ENCODE assay signal across 8 cellular contexts in genomic region chr19:1863638-1864479, GRCh38. TPM values are rescaled to one million over a fixed set of nuclear protein-coding genes. Genes with fewer than 3 reads are reported as not detected.
DNase-seq lines count a peak whose midpoint lies in the region; ATAC-seq and TF ChIP-seq lines count a peak whose summit lies in the region.

No MANE protein-coding gene starts in this region.

- H3K4me1 ChIP-seq in ectodermal cell (ENCODE audit: control insufficient read depth, insufficient read depth, low read length), result peaks cover 37% of the 10 kb centered on the region

- 0% methylated on average over 115 of the region's 115 CpGs for WGBS in ectodermal cell, 2 experiments

- H3K27me3 Mint-ChIP-seq in CD14-positive monocyte (ENCODE audit: low read depth in 3 of 3) (peaks cover 0 to 4% (median 2%) of the 10 kb centered on the region in 3 donors), memory B cell (no peaks in the 10 kb centered on the region)
- no peaks in the 10 kb centered on the region for H3K27me3 Mint-ChIP-seq in activated CD8-positive, alpha-beta T cell treated with anti-CD3 and anti-CD28 coated beads, Interleukin-2, amount 10 ng/mL, durations not matched to agents 7 days and 5 days (ENCODE audit: low read depth)

- H3K4me3 ChIP-seq in ectodermal cell (ENCODE audit: insufficient read depth, low read depth, low read length), result peak overlapping the region; percentile 75

- H3K36me3 ChIP-seq in ectodermal cell (ENCODE audit: control insufficient read depth, insufficient read depth, low read length), result no peaks in the 10 kb centered on the region

- H3K9me3 Mint-ChIP-seq in CD14-positive monocyte (no peaks in the 10 kb centered on the region), memory B cell (no peaks in the 10 kb centered on the region)
- H3K9me3 Mint-ChIP-seq in activated CD8-positive, alpha-beta T cell treated with anti-CD3 and anti-CD28 coated beads, Interleukin-2, amount 10 ng/mL, durations not matched to agents 7 days and 5 days (ENCODE audit: insufficient read depth), result no peaks in the 10 kb centered on the region

- H3K9me3 ChIP-seq in ectodermal cell (ENCODE audit: control insufficient read depth, low read length), result no peaks in the 10 kb centered on the region

- H3K4me1 Mint-ChIP-seq in CD14-positive monocyte (peaks cover 39% of the 10 kb centered on the region), memory B cell (peaks cover 20% of the 10 kb centered on the region)
- peaks cover 52% of the 10 kb centered on the region for H3K4me1 Mint-ChIP-seq in activated CD8-positive, alpha-beta T cell treated with anti-CD3 and anti-CD28 coated beads, Interleukin-2, amount 10 ng/mL, durations not matched to agents 7 days and 5 days (ENCODE audit: low read depth)

- H3K27me3 ChIP-seq in ectodermal cell (ENCODE audit: control insufficient read depth, insufficient read depth, low read length, poor library complexity, severe bottlenecking), result peaks cover 41% of the 10 kb centered on the region

- POLR2A ChIA-PET in activated CD8-positive, alpha-beta T cell treated with anti-CD3 and anti-CD28 coated beads, Interleukin-2, amount 10 ng/mL, durations not matched to agents 7 days and 5 days (lab: Charles Lee), result interaction anchor here (0.6 to 1.4 kb wide), 5 partner anchors 11 to 33 kb away, joined by 3 to 14 read pairs (median 5); partner anchors contain the start of gene ABHD17A

- peak overlapping the region; percentile 80 to 81 for H3K4me3 Mint-ChIP-seq in CD14-positive monocyte
- H3K4me3 Mint-ChIP-seq in activated CD8-positive, alpha-beta T cell treated with anti-CD3 and anti-CD28 coated beads, Interleukin-2, amount 10 ng/mL, durations not matched to agents 7 days and 5 days, result peak overlapping the region; percentile 75
- H3K4me3 Mint-ChIP-seq in memory B cell, result peak overlapping the region; percentile 88

- ATAC-seq in GM19395 (IDR thresholded peaks at IDR 0.05; ENCODE audit: unreplicated experiment), result peak; percentile 49
- ATAC-seq in HG03521 (IDR thresholded peaks at IDR 0.05; ENCODE audit: unreplicated experiment), result peak; percentile 58
- ATAC-seq in activated CD8-positive, alpha-beta T cell treated with anti-CD3 and anti-CD28 coated beads, Interleukin-2, amount 10 ng/mL, durations not matched to agents 7 days and 5 days, result peak; percentile 73
- peak; percentile 65 for ATAC-seq in memory B cell (ENCODE audit: low read depth)

- CTCF ChIA-PET in activated CD8-positive, alpha-beta T cell treated with anti-CD3 and anti-CD28 coated beads, Interleukin-2, amount 10 ng/mL, durations not matched to agents 7 days and 5 days (lab: Charles Lee), result interaction anchor here (0.6 to 3.6 kb wide), 15 partner anchors 8 to 464 kb away, joined by 3 to 38 read pairs (median 4); partner anchors contain the start of genes ABHD17A, ADAT3, LSM7 and SCAMP4

- no peak for TF ChIP-seq CTCF in CD14-positive monocyte (IDR thresholded peaks at IDR 0.05)

- H3K36me3 Mint-ChIP-seq in CD14-positive monocyte (peaks cover 0 to 5% of the 10 kb centered on the region in 2 donors), memory B cell (no peaks in the 10 kb centered on the region)
- peaks cover 11% of the 10 kb centered on the region for H3K36me3 Mint-ChIP-seq in activated CD8-positive, alpha-beta T cell treated with anti-CD3 and anti-CD28 coated beads, Interleukin-2, amount 10 ng/mL, durations not matched to agents 7 days and 5 days (ENCODE audit: low read depth)

- H3K27ac Mint-ChIP-seq in CD14-positive monocyte, result peak overlapping the region; percentile 54 to 95 (median 92)
- peak overlapping the region; percentile 85 for H3K27ac Mint-ChIP-seq in activated CD8-positive, alpha-beta T cell treated with anti-CD3 and anti-CD28 coated beads, Interleukin-2, amount 10 ng/mL, durations not matched to agents 7 days and 5 days
- H3K27ac Mint-ChIP-seq in memory B cell, result peak overlapping the region; percentile 93

- DNase-seq in CD14-positive monocyte (ENCODE audit: low spot score), result peak; percentile 91
- peak; percentile 96 for DNase-seq in NCI-H82 (lab: John Stamatoyannopoulos, UW)
- DNase-seq in activated CD8-positive, alpha-beta T cell treated with anti-CD3 and anti-CD28 coated beads, Interleukin-2, amount 10 ng/mL, durations not matched to agents 7 days and 5 days, result peak; percentile 95
- DNase-seq in memory B cell (ENCODE audit: low spot score in 2 of 2), result peak; percentile 92
- peak; percentile 86 to 94 (median 89) for DNase-seq in stimulated activated CD4-positive, alpha-beta T cell treated with anti-CD3 and anti-CD28 coated beads, TNF-alpha, amount 100 ng/mL, for 48 hours (ENCODE audit: low read depth in 3 of 3)

- peak overlapping the region; percentile 91 for H3K27ac ChIP-seq in ectodermal cell (ENCODE audit: insufficient read depth, low read depth, low read length, poor library complexity, severe bottlenecking)

- intact Hi-C loops in CD14-positive monocyte (cut with micrococcal nuclease), result loop anchor here in 1 of 2 donors (2.0 to 5.0 kb wide), 2 partner anchors 33 to 231 kb away; no protein-coding TSS in a partner anchor

RNA-seq across cellular contexts. Expression of gene KLF16, which starts 0.5 kb away (rescaled TPM):
- polyA plus RNA-seq in CD14-positive monocyte, result under 1 TPM; 0.51 to 0.67 TPM
- 10 to 100 TPM; 26.5 to 29.8 TPM for total RNA-seq in activated CD8-positive, alpha-beta T cell treated with anti-CD3 and anti-CD28 coated beads, Interleukin-2, amount 10 ng/mL, durations not matched to agents 7 days and 5 days
- polyA plus RNA-seq in ectodermal cell (2013, experiment 1 of 4), result 12.7 TPM
- 14.9 TPM for polyA plus RNA-seq in ectodermal cell (2013, experiment 2 of 4)
- 17.7 TPM for polyA plus RNA-seq in ectodermal cell (2013, experiment 3 of 4)
- polyA plus RNA-seq in ectodermal cell (2013, experiment 4 of 4), result 15.5 TPM

RNA-seq across cellular contexts. Expression of gene REXO1, which starts 15.6 kb away (rescaled TPM):
- 1 to 10 TPM; 2.8 to 3.0 TPM for polyA plus RNA-seq in CD14-positive monocyte
- total RNA-seq in activated CD8-positive, alpha-beta T cell treated with anti-CD3 and anti-CD28 coated beads, Interleukin-2, amount 10 ng/mL, durations not matched to agents 7 days and 5 days, result 10 to 100 TPM; 47.9 to 52.9 TPM
- polyA plus RNA-seq in ectodermal cell (2013, experiment 1 of 4), result 34.6 TPM
- 34.7 TPM for polyA plus RNA-seq in ectodermal cell (2013, experiment 2 of 4)
- polyA plus RNA-seq in ectodermal cell (2013, experiment 3 of 4), result 21.9 TPM
- polyA plus RNA-seq in ectodermal cell (2013, experiment 4 of 4), result 24.1 TPM

RNA-seq across cellular contexts. Expression of gene ABHD17A, which starts 21.4 kb away (rescaled TPM):
- 10 to 100 TPM; 69.8 to 79.0 TPM for polyA plus RNA-seq in CD14-positive monocyte
- 100 to 1,000 TPM; 181 to 196 TPM for total RNA-seq in activated CD8-positive, alpha-beta T cell treated with anti-CD3 and anti-CD28 coated beads, Interleukin-2, amount 10 ng/mL, durations not matched to agents 7 days and 5 days
- 48.7 TPM for polyA plus RNA-seq in ectodermal cell (2013, experiment 1 of 4)
- 44.6 TPM for polyA plus RNA-seq in ectodermal cell (2013, experiment 2 of 4)
- 47.8 TPM for polyA plus RNA-seq in ectodermal cell (2013, experiment 3 of 4)
- polyA plus RNA-seq in ectodermal cell (2013, experiment 4 of 4), result 46.8 TPM

RNA-seq across cellular contexts. Expression of gene ADAT3, which starts 41.3 kb away (rescaled TPM):
- polyA plus RNA-seq in CD14-positive monocyte, result 1 to 10 TPM; 2.7 to 3.2 TPM
- total RNA-seq in activated CD8-positive, alpha-beta T cell treated with anti-CD3 and anti-CD28 coated beads, Interleukin-2, amount 10 ng/mL, durations not matched to agents 7 days and 5 days, result 10 to 100 TPM in 1 of 2 experiments, 1 to 10 TPM in 1; 9.9 to 11.0 TPM
- 5.0 TPM for polyA plus RNA-seq in ectodermal cell (2013, experiment 1 of 4)
- 5.0 TPM for polyA plus RNA-seq in ectodermal cell (2013, experiment 2 of 4)
- polyA plus RNA-seq in ectodermal cell (2013, experiment 3 of 4), result 4.2 TPM
- 4.9 TPM for polyA plus RNA-seq in ectodermal cell (2013, experiment 4 of 4)

RNA-seq across cellular contexts. Expression of gene SCAMP4, which starts 41.3 kb away (rescaled TPM):
- polyA plus RNA-seq in CD14-positive monocyte, result 10 to 100 TPM; 11.9 to 15.4 TPM
- total RNA-seq in activated CD8-positive, alpha-beta T cell treated with anti-CD3 and anti-CD28 coated beads, Interleukin-2, amount 10 ng/mL, durations not matched to agents 7 days and 5 days, result 10 to 100 TPM; 29.9 to 37.2 TPM
- polyA plus RNA-seq in ectodermal cell (2013, experiment 1 of 4), result 61.4 TPM
- 72.6 TPM for polyA plus RNA-seq in ectodermal cell (2013, experiment 2 of 4)
- 53.2 TPM for polyA plus RNA-seq in ectodermal cell (2013, experiment 3 of 4)
- polyA plus RNA-seq in ectodermal cell (2013, experiment 4 of 4), result 48.9 TPM

Comparison
In these comparisons a context has a peak if more than half of its experiments do, and no peak if none do; other contexts are left out.
1. Peak in every context shown above with its lines: DNase-seq, ATAC-seq, H3K4me3 ChIP-seq and H3K27ac ChIP-seq.